In the genomic region with DNA sequence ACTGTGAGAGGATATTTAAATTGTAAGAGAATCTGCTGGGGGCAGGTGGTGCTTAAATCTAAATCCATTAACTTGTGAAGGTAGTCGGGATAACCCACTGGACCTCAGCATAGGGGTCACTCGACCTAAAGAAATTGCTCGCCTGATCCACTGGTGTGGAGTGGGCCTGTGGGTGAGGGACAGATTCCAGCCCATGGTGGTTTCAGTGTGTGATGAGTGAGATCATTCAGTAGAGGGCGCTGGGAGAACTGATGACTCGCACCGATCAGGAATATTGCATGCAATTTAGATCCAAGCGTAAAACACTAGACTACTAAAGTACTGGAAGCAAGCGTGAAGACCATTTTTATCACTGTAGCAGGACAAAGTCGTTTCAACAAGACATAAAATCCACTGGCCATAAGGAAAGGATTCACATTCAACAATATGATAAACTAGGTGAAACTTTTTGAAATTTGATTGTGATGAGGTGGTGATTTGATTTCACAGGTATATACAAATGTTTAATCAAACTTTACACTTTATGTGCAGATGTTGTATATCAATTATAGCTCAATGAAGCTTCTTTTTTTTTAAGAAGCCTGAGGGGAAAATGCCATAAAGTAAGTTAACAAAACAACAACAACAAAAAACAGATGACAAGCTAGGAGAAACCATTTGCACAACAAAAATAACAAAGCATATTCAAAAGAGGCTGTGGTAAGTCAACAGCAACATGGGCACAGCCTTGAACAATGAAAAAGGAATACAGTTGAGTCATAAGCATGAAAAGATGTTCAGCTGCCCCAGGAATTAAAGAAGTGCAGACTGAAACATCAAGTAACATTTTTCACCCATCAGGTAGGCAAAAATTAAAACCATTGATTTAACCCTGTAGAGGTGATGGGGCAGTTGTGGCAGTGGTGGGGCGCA, we compare ENCODE assay signal across 9 cellular contexts. TPM values are rescaled to one million over a fixed set of nuclear protein-coding genes. Genes with fewer than 3 reads are reported as not detected.
DNase-seq lines count a peak whose midpoint lies in the region; ATAC-seq, FAIRE-seq and TF ChIP-seq lines count a peak whose summit lies in the region.
"Had no signal": no experiment of that assay in that cellular context is flagged by ENCODE, and none has a peak within 500 bp of the region (broad histone marks: within the 10 kb centered on the region; RNA-seq: fewer than 3 reads in every experiment).

No MANE protein-coding gene starts in this region.

- peaks cover 12% of the 10 kb centered on the region for H3K27me3 Mint-ChIP-seq in HFFc6 (ENCODE audit: insufficient read depth)

- no peak overlapping the region for H3K14ac ChIP-seq in mesenchymal stem cell (ENCODE audit: low read length in 2 of 2)

- H3K9me3 Mint-ChIP-seq in HFFc6 = no peaks in the 10 kb centered on the region

- no peak overlapping the region for H3K4me2 ChIP-seq in A549
- H3K4me2 ChIP-seq in endothelial cell of umbilical vein (ENCODE audit: insufficient read depth, low read length) = no peak overlapping the region
- no peak overlapping the region for H3K4me2 ChIP-seq in mesenchymal stem cell (ENCODE audit: low read length, poor library complexity, severe bottlenecking)

- TF ChIP-seq CTCF in A549 (IDR thresholded peaks at IDR 0.05) (peak; percentile 82), HFFc6 (IDR thresholded peaks at IDR 0.05) (peak; percentile 84), endothelial cell of umbilical vein (IDR thresholded peaks at IDR 0.05; ENCODE audit: extremely low read depth in 1 of 2, insufficient read depth in 1 of 2, low read depth in 1 of 2, low read length in 2 of 2) (peak; percentile 65 to 74), thyroid gland (IDR thresholded peaks at IDR 0.05) (peak; percentile 11 to 85 (median 68))

- TF ChIP-seq EP300 in A549 (IDR thresholded peaks at IDR 0.05) = no peak

- H2BK15ac ChIP-seq in mesenchymal stem cell (ENCODE audit: low read depth, poor library complexity, severe bottlenecking) = no peak overlapping the region

- no peak overlapping the region for H3K27ac ChIP-seq in A549
- H3K27ac ChIP-seq in endothelial cell of umbilical vein (ENCODE audit: insufficient read depth, low read depth, low read length) = no peak overlapping the region
- no peak overlapping the region for H3K27ac ChIP-seq in mesenchymal stem cell (ENCODE audit: low read length, poor library complexity, severe bottlenecking)
- no peak overlapping the region for H3K27ac ChIP-seq in thyroid gland
- H3K27ac ChIP-seq: neutrophil had no signal

- no peak overlapping the region for H3K4me3 Mint-ChIP-seq in HFFc6

- H3K4ac ChIP-seq in mesenchymal stem cell (ENCODE audit: low read depth in 1 of 2, low read length in 2 of 2) = no peak overlapping the region

- peak; percentile 97 to 98 for ATAC-seq in A549

- no peak for TF ChIP-seq POLR2A in A549 (IDR thresholded peaks at IDR 0.05; ENCODE audit: low read length)
- TF ChIP-seq POLR2A in endothelial cell of umbilical vein (IDR thresholded peaks at IDR 0.05; ENCODE audit: low read depth, low read length) = no peak
- TF ChIP-seq POLR2A in thyroid gland (IDR thresholded peaks at IDR 0.05) = no peak

- no peak overlapping the region for H2BK12ac ChIP-seq in mesenchymal stem cell (ENCODE audit: low read length in 2 of 2)

- no peaks in the 10 kb centered on the region for H3K27me3 ChIP-seq in endothelial cell of umbilical vein (ENCODE audit: control insufficient read depth in 2 of 2, insufficient read depth in 2 of 2, low read length in 2 of 2)
- peaks cover 0 to 7% of the 10 kb centered on the region in 2 experiments for H3K27me3 ChIP-seq in mesenchymal stem cell (ENCODE audit: control insufficient read depth in 1 of 2, insufficient read depth in 1 of 2, low read length in 2 of 2)
- no peaks in the 10 kb centered on the region for H3K27me3 ChIP-seq in thyroid gland

- no peak overlapping the region for H3K4me3 ChIP-seq in A549
- H3K4me3 ChIP-seq in endothelial cell of umbilical vein (replicated peaks in 1 of 3; ENCODE audit: insufficient read depth in 1 of 3, low read depth in 1 of 3, low read length in 3 of 3) = no peak overlapping the region
- H3K4me3 ChIP-seq in mesenchymal stem cell (ENCODE audit: insufficient read depth in 1 of 2, low read depth in 1 of 2, low read length in 2 of 2) = no peak overlapping the region
- H3K4me3 ChIP-seq in thyroid gland (replicated peaks in 1 of 3) = no peak overlapping the region

- no peak overlapping the region for H2BK5ac ChIP-seq in mesenchymal stem cell (ENCODE audit: low read depth, low read length, poor library complexity, severe bottlenecking)

- H3K9me3 ChIP-seq in A549 = no peaks in the 10 kb centered on the region
- no peaks in the 10 kb centered on the region for H3K9me3 ChIP-seq in endothelial cell of umbilical vein (replicated peaks; ENCODE audit: control insufficient read depth, insufficient read depth, low read length)
- H3K9me3 ChIP-seq in mesenchymal stem cell (ENCODE audit: control insufficient read depth, low read length) = no peaks in the 10 kb centered on the region
- no peaks in the 10 kb centered on the region for H3K9me3 ChIP-seq in thyroid gland
- H3K9me3 ChIP-seq: neutrophil had no signal

- CTCF ChIA-PET in A549 (lab: Yijun Ruan, JAX) (interaction anchor here (0.6 to 15.3 kb wide), 31 partner anchors 8 to 293 kb away, joined by 3 to 209 read pairs (median 5); a partner anchor contains a TSS), endothelial cell of umbilical vein (lab: Charles Lee) (interaction anchor here (0.7 to 4.9 kb wide), 19 partner anchors 11 to 1700 kb away, joined by 3 to 74 read pairs (median 6); no protein-coding TSS in a partner anchor)

- BruUV-seq in endothelial cell of umbilical vein (replicated peaks; lab: Mats Ljungman, UMichigan) = no TSS peak

- no peak overlapping the region for H3K27ac Mint-ChIP-seq in HFFc6

- no peaks in the 10 kb centered on the region for H3K9me1 ChIP-seq in endothelial cell of umbilical vein (replicated peaks; ENCODE audit: control insufficient read depth, extremely low read depth, insufficient read depth, low read length)

- H4K20me1 ChIP-seq in endothelial cell of umbilical vein (replicated peaks; ENCODE audit: control insufficient read depth, extremely low read depth, insufficient read depth, low read length) = no peaks in the 10 kb centered on the region

- H3K79me2 ChIP-seq in endothelial cell of umbilical vein (ENCODE audit: control insufficient read depth, insufficient read depth, low read length) = no peaks in the 10 kb centered on the region

- dilution Hi-C loops in endothelial cell of umbilical vein (cut with MboI; ENCODE audit: extremely low pct_ligation_motif_present, low sequenced_read_pairs) = no loop called here

- POLR2A ChIA-PET in A549 (lab: Yijun Ruan, JAX) = interaction anchor here (1.6 kb wide), 1 partner anchor 45 kb away, joined by 4 read pairs; no protein-coding TSS in a partner anchor
- POLR2A ChIA-PET in endothelial cell of umbilical vein (lab: Charles Lee) = no interaction called here

- H3K9ac ChIP-seq in endothelial cell of umbilical vein (replicated peaks; ENCODE audit: extremely low read depth, insufficient read depth, low read length) (no peak overlapping the region), mesenchymal stem cell (ENCODE audit: low read length) (no peak overlapping the region)

- H2AFZ ChIP-seq in endothelial cell of umbilical vein (ENCODE audit: low read depth, low read length) (no peak overlapping the region), mesenchymal stem cell (ENCODE audit: low read depth, low read length) (no peak overlapping the region)

- H2BK120ac ChIP-seq in mesenchymal stem cell (ENCODE audit: low read depth, low read length) = no peak overlapping the region

- H3K36me3 ChIP-seq in endothelial cell of umbilical vein (ENCODE audit: control insufficient read depth in 2 of 2, extremely low read depth in 1 of 2, insufficient read depth in 2 of 2, low read length in 2 of 2) = no peaks in the 10 kb centered on the region
- no peaks in the 10 kb centered on the region for H3K36me3 ChIP-seq in mesenchymal stem cell (ENCODE audit: control insufficient read depth in 1 of 2, insufficient read depth in 2 of 2, low read depth in 1 of 2, low read length in 2 of 2)
- H3K36me3 ChIP-seq in thyroid gland = no peaks in the 10 kb centered on the region
- H3K36me3 ChIP-seq: neutrophil had no signal

- no peak overlapping the region for H4K8ac ChIP-seq in mesenchymal stem cell (ENCODE audit: low read length)

- peak; percentile 80 to 86 for TF ChIP-seq RAD21 in A549 (conservative IDR thresholded peaks at IDR 0.05 in 1 of 2, IDR thresholded peaks at IDR 0.05 in 1 of 2)

- no peak overlapping the region for H2AK5ac ChIP-seq in mesenchymal stem cell (ENCODE audit: low read length, severe bottlenecking)

- peaks cover 6% of the 10 kb centered on the region; the same call in 1 of the 2 replicates for H3K4me1 Mint-ChIP-seq in HFFc6 (ENCODE audit: low read depth)

- intact Hi-C loops in endothelial cell of umbilical vein (cut with micrococcal nuclease) = loop anchor here (1.0 to 5.0 kb wide), 5 partner anchors 45 to 1700 kb away; no protein-coding TSS in a partner anchor
- intact Hi-C loops in thyroid gland (cut with DNase I) = loop anchor here (5.0 to 10.0 kb wide), 2 partner anchors 83 to 290 kb away; a partner anchor contains a TSS

- H4K91ac ChIP-seq in mesenchymal stem cell (ENCODE audit: low read length) = no peak overlapping the region

- WGBS in A549 (ENCODE audit: missing lambda C conversion rate) = 12% methylated on average over 9 of the region's 10 CpGs
- WGBS in mesenchymal stem cell = 33% methylated on average over 7 of the region's 10 CpGs
- 14 to 16% methylated on average over 9 of the region's 10 CpGs for WGBS in thyroid gland, 2 donors

- H3K36me3 Mint-ChIP-seq in HFFc6 (ENCODE audit: low read depth) = no peaks in the 10 kb centered on the region

- H3K18ac ChIP-seq in mesenchymal stem cell (ENCODE audit: low read depth in 1 of 2, low read length in 2 of 2) = no peak overlapping the region

- no peaks in the 10 kb centered on the region for H3K79me1 ChIP-seq in mesenchymal stem cell (replicated peaks; ENCODE audit: low read length, poor library complexity, severe bottlenecking)

- H3K23ac ChIP-seq in mesenchymal stem cell (ENCODE audit: low read length in 2 of 2) = no peak overlapping the region

- DNase-seq in A549 (ENCODE audit: low read depth in 1 of 2, low spot score in 1 of 2) (peak; percentile 62 to 88), GM03348 (ENCODE audit: low spot score) (peak; percentile 89), HFFc6 (peak; percentile 60), NCI-H1092 treated with DMSO at 0.1 percent for 48 hours (lab: John Stamatoyannopoulos, UW) (peak; percentile 53), endothelial cell of umbilical vein (ENCODE audit: low read depth, low spot score) (peak; percentile 67), mesenchymal stem cell (peak; percentile 72), thyroid gland (peak; percentile 61 to 65)

- FAIRE-seq in A549 (lab: Jason Lieb, UNC) (peak; percentile 13), TTC549 (lab: Jason Lieb, UNC) (peak; percentile 70), endothelial cell of umbilical vein (lab: Jason Lieb, UNC) (peak; percentile 97)

- no peaks in the 10 kb centered on the region for H3K4me1 ChIP-seq in A549
- H3K4me1 ChIP-seq in endothelial cell of umbilical vein (ENCODE audit: control insufficient read depth, extremely low read depth, insufficient read depth, low read length) = no peaks in the 10 kb centered on the region
- H3K4me1 ChIP-seq in mesenchymal stem cell (ENCODE audit: control insufficient read depth, insufficient read depth, low read depth, low read length) = no peaks in the 10 kb centered on the region
- H3K4me1 ChIP-seq in thyroid gland = no peaks in the 10 kb centered on the region

RNA-seq across cellular contexts. Expression of a gene that starts 7.5 kb away (rescaled TPM):
- polyA plus RNA-seq in A549 (2011; rRNA removed) (21.2 and 21.7 TPM in 2 replicates), A549 (2017; fragmentation: RNase III; extraction: RNeasy Plus Mini Kit Qiagen cat#74134 plus additional on column Dnase treatment) (13.9 to 14.4 TPM (median 14.2 TPM) in 3 replicates), endothelial cell of umbilical vein (10.6 and 12.9 TPM in 2 replicates)
- 11.2 and 13.9 TPM in 2 replicates for polyA plus RNA-seq in A549 (2012; cell fraction: cytosol; rRNA removed)
- 7.7 and 10.3 TPM in 2 replicates for polyA plus RNA-seq in A549 (2012; cell fraction: nucleus; rRNA removed)
- 22.2 and 25.2 TPM in 2 replicates for polyA minus RNA-seq in A549 (2011; rRNA and poly(A)+ RNA removed)
- 10 to 100 TPM in 4 of 6 experiments, 1 to 10 TPM in 2; 8.2 to 11.7 (median 10.6) TPM for total RNA-seq in HFFc6 (2021; fragmentation: NEBNext Ultra II Directional; extraction: Animal tissue kit (Norgen Biotek cat#: 25700))
- total RNA-seq in endothelial cell of umbilical vein (22.2 and 24.2 TPM in 2 replicates), thyroid gland (10 to 100 TPM; 27.1 to 41.9 (median 30.7) TPM)
- 8.5 and 9.5 TPM in 2 replicates for polyA plus RNA-seq in endothelial cell of umbilical vein (2011; cell fraction: cytosol; rRNA removed)
- polyA plus RNA-seq in endothelial cell of umbilical vein (2011; cell fraction: nucleus; rRNA removed) = 11.5 and 13.1 TPM in 2 replicates
- 10.8 and 12.5 TPM in 2 replicates for polyA plus RNA-seq in endothelial cell of umbilical vein (2012)
- 25.1 and 25.6 TPM in 2 replicates for polyA minus RNA-seq in endothelial cell of umbilical vein
- polyA minus RNA-seq in endothelial cell of umbilical vein (2011; cell fraction: cytosol; rRNA and poly(A)+ RNA removed) = 14.3 TPM
- 10.3 and 13.7 TPM in 2 replicates for polyA minus RNA-seq in endothelial cell of umbilical vein (2011; cell fraction: nucleus; rRNA and poly(A)+ RNA removed)
- polyA plus RNA-seq in mesenchymal stem cell (2013, experiment 1 of 2) = 7.8 TPM
- polyA plus RNA-seq in mesenchymal stem cell (2013, experiment 2 of 2) = 8.9 TPM

RNA-seq across cellular contexts. Expression of a gene that starts 23.3 kb away (rescaled TPM):
- polyA plus RNA-seq in A549 (2011; rRNA removed) (0.37 and 0.57 TPM in 2 replicates), A549 (2017; fragmentation: RNase III; extraction: RNeasy Plus Mini Kit Qiagen cat#74134 plus additional on column Dnase treatment) (0.38 to 0.74 TPM (median 0.65 TPM) in 3 replicates), endothelial cell of umbilical vein (0.26 and 0.48 TPM in 2 replicates)
- polyA plus RNA-seq in A549 (2012; cell fraction: cytosol; rRNA removed) = 0.16 and 0.27 TPM in 2 replicates
- 0.31 and 0.73 TPM in 2 replicates for polyA plus RNA-seq in A549 (2012; cell fraction: nucleus; rRNA removed)
- polyA minus RNA-seq in A549 (2011; rRNA and poly(A)+ RNA removed) = 0.39 and 0.74 TPM in 2 replicates
- under 1 TPM in 2 of 6 experiments, not detected in 4; 0.05 TPM for total RNA-seq in HFFc6 (2021; fragmentation: NEBNext Ultra II Directional; extraction: Animal tissue kit (Norgen Biotek cat#: 25700))
- total RNA-seq in endothelial cell of umbilical vein (0.60 and 0.81 TPM in 2 replicates), thyroid gland (under 1 TPM in 3 of 4 donors, not detected in 1; 0.13 to 0.29 (median 0.22) TPM)
- polyA plus RNA-seq in endothelial cell of umbilical vein (2011; cell fraction: cytosol; rRNA removed) = 0.22 and 0.27 TPM in 2 replicates
- 0.24 and 0.31 TPM in 2 replicates for polyA plus RNA-seq in endothelial cell of umbilical vein (2011; cell fraction: nucleus; rRNA removed)
- 0.27 and 0.52 TPM in 2 replicates for polyA plus RNA-seq in endothelial cell of umbilical vein (2012)
- 0.51 and 0.58 TPM in 2 replicates for polyA minus RNA-seq in endothelial cell of umbilical vein
- 0.51 TPM for polyA minus RNA-seq in endothelial cell of umbilical vein (2011; cell fraction: cytosol; rRNA and poly(A)+ RNA removed)
- 0.72 TPM in 1 of 2 replicates, not detected in the other for polyA minus RNA-seq in endothelial cell of umbilical vein (2011; cell fraction: nucleus; rRNA and poly(A)+ RNA removed)
- 0.26 TPM for polyA plus RNA-seq in mesenchymal stem cell (2013, experiment 1 of 2)
- 0.32 TPM for polyA plus RNA-seq in mesenchymal stem cell (2013, experiment 2 of 2)

RNA-seq across cellular contexts. Expression of a gene that starts 38.7 kb away (rescaled TPM):
- 47.2 and 70.2 TPM in 2 replicates for polyA plus RNA-seq in A549 (2011; rRNA removed)
- polyA plus RNA-seq in A549 (2012; cell fraction: cytosol; rRNA removed) = 16.1 and 23.8 TPM in 2 replicates
- 3.9 and 8.4 TPM in 2 replicates for polyA plus RNA-seq in A549 (2012; cell fraction: nucleus; rRNA removed)
- polyA plus RNA-seq in A549 (2017; fragmentation: RNase III; extraction: RNeasy Plus Mini Kit Qiagen cat#74134 plus additional on column Dnase treatment) = 50.9 to 72.8 TPM (median 71.6 TPM) in 3 replicates
- 12.3 and 13.6 TPM in 2 replicates for polyA minus RNA-seq in A549 (2011; rRNA and poly(A)+ RNA removed)
- total RNA-seq in HFFc6 (2021; fragmentation: NEBNext Ultra II Directional; extraction: Animal tissue kit (Norgen Biotek cat#: 25700)) = 10 to 100 TPM; 33.0 to 43.1 (median 37.6) TPM
- total RNA-seq in endothelial cell of umbilical vein = 49.6 and 53.8 TPM in 2 replicates
- polyA plus RNA-seq in endothelial cell of umbilical vein = 12.0 and 17.8 TPM in 2 replicates
- 43.9 and 46.4 TPM in 2 replicates for polyA plus RNA-seq in endothelial cell of umbilical vein (2011; cell fraction: cytosol; rRNA removed)
- 23.4 and 34.2 TPM in 2 replicates for polyA plus RNA-seq in endothelial cell of umbilical vein (2011; cell fraction: nucleus; rRNA removed)
- 97.2 and 121 TPM in 2 replicates for polyA plus RNA-seq in endothelial cell of umbilical vein (2012)
- 12.9 and 22.5 TPM in 2 replicates for polyA minus RNA-seq in endothelial cell of umbilical vein
- 14.4 TPM for polyA minus RNA-seq in endothelial cell of umbilical vein (2011; cell fraction: cytosol; rRNA and poly(A)+ RNA removed)
- polyA minus RNA-seq in endothelial cell of umbilical vein (2011; cell fraction: nucleus; rRNA and poly(A)+ RNA removed) = 29.8 and 41.1 TPM in 2 replicates
- 112 TPM for polyA plus RNA-seq in mesenchymal stem cell (2013, experiment 1 of 2)
- polyA plus RNA-seq in mesenchymal stem cell (2013, experiment 2 of 2) = 112 TPM
- total RNA-seq in thyroid gland = 10 to 100 TPM; 50.5 to 77.9 (median 60.7) TPM
